In genomic region chr21:42656872-42657271, GRCh38 we compare ENCODE assay signal across 19 cellular contexts. TPM values are rescaled to one million over a fixed set of nuclear protein-coding genes. Genes with fewer than 3 reads are reported as not detected.
DNase-seq lines count a peak whose midpoint lies in the region; ATAC-seq and TF ChIP-seq lines count a peak whose summit lies in the region.
"Had no signal": no experiment of that assay in that cellular context is flagged by ENCODE, and none has a peak within 500 bp of the region (broad histone marks: within the 10 kb centered on the region; RNA-seq: fewer than 3 reads in every experiment).

No MANE protein-coding gene starts in this region.

- TF ChIP-seq EP300 in neural cell (conservative IDR thresholded peaks at IDR 0.05; ENCODE audit: poor library complexity, severe bottlenecking) = no peak

- no peak for TF ChIP-seq CTCF in PC-9 (conservative IDR thresholded peaks at IDR 0.05)
- TF ChIP-seq CTCF in hepatocyte (IDR thresholded peaks at IDR 0.05; ENCODE audit: poor library complexity) = no peak
- no peak for TF ChIP-seq CTCF in neural cell (IDR thresholded peaks at IDR 0.05; ENCODE audit: poor library complexity, severe bottlenecking)
- no peak for TF ChIP-seq CTCF in uterus (IDR thresholded peaks at IDR 0.05)

- TF ChIP-seq RAD21 in neural cell (conservative IDR thresholded peaks at IDR 0.05) = no peak

- POLR2A ChIA-PET in PC-9 (lab: Charles Lee; ENCODE audit: unreplicated experiment) = no interaction called here

- peaks cover 42 to 91% (median 84%) of the 10 kb centered on the region in 10 experiments for H3K4me1 ChIP-seq in BLaER1 treated with 17β-estradiol and CSF1 and Interleukin-3, amounts not matched to agents 10 nM and 100 nM
- H3K4me1 ChIP-seq in PC-9 (replicated peaks; ENCODE audit: insufficient read depth) (peaks cover 24% of the 10 kb centered on the region), hepatocyte (ENCODE audit: insufficient read depth) (peaks cover 20% of the 10 kb centered on the region), uterus (no peaks in the 10 kb centered on the region)

- no peak for ATAC-seq in stimulated activated naive CD8-positive, alpha-beta T cell treated with anti-CD3 and anti-CD28 coated beads, Interleukin-15, Interleukin-2, amounts not matched to agents 100 U/mL and 50 U/mL, for 24 hours
- ATAC-seq: GM12878 had no signal

- H3K79me2 ChIP-seq in PC-9 (ENCODE audit: low read depth) (0 out of 2 replicates have a peak, but pooled peaks cover 3% of the 10 kb centered on the region), hepatocyte (peaks cover 66% of the 10 kb centered on the region), neural cell (replicated peaks; ENCODE audit: insufficient read depth, low read length) (peaks cover 39% of the 10 kb centered on the region)

- H3K9ac ChIP-seq in BLaER1 treated with 17β-estradiol and CSF1 and Interleukin-3, amounts not matched to agents 10 nM and 100 nM = no peak overlapping the region
- H3K9ac ChIP-seq in neural cell (ENCODE audit: low read length) = no peak overlapping the region
- H3K9ac ChIP-seq: GM23248 had no signal

- H2AFZ ChIP-seq in PC-9 = no peak overlapping the region
- H2AFZ ChIP-seq in hepatocyte = no peak overlapping the region
- H2AFZ ChIP-seq in neural cell (ENCODE audit: low read depth, low read length) = no peak overlapping the region
- H2AFZ ChIP-seq: GM23248 had no signal

- no peak overlapping the region; a peak in 1 of 20 replicates for H3K4me3 ChIP-seq in BLaER1 treated with 17β-estradiol and CSF1 and Interleukin-3, amounts not matched to agents 10 nM and 100 nM
- H3K4me3 ChIP-seq in PC-9 (no peak overlapping the region), hepatocyte (no peak overlapping the region), neural cell (ENCODE audit: low read length) (peak overlapping the region; percentile 94), uterus (no peak overlapping the region)
- H3K4me3 ChIP-seq: GM12878, GM23248 had no signal

- intact Hi-C loops in PC-9 (cut with micrococcal nuclease; ENCODE audit: unreplicated experiment) (no loop called here), uterus (cut with DNase I; ENCODE audit: low total_unique reads) (no loop called here)

- peaks cover 0 to 90% (median 80%) of the 10 kb centered on the region in 11 experiments; a peak in 20 of 22 replicates for H4K20me1 ChIP-seq in BLaER1 treated with 17β-estradiol and CSF1 and Interleukin-3, amounts not matched to agents 10 nM and 100 nM
- peaks cover 6% of the 10 kb centered on the region for H4K20me1 ChIP-seq in PC-9 (ENCODE audit: insufficient read depth)
- H4K20me1 ChIP-seq in hepatocyte (ENCODE audit: insufficient read depth, poor library complexity, severe bottlenecking) = peaks cover 31% of the 10 kb centered on the region
- peaks cover 3% of the 10 kb centered on the region for H4K20me1 ChIP-seq in neural cell (ENCODE audit: insufficient read depth)

- no peaks in the 10 kb centered on the region for H3K36me3 ChIP-seq in BLaER1 treated with 17β-estradiol and CSF1 and Interleukin-3, amounts not matched to agents 10 nM and 100 nM
- H3K36me3 ChIP-seq in PC-9 (ENCODE audit: low read depth) (no peaks in the 10 kb centered on the region), hepatocyte (replicated peaks; ENCODE audit: insufficient read depth, low read depth) (no peaks in the 10 kb centered on the region), neural cell (ENCODE audit: insufficient read depth, low read length) (no peaks in the 10 kb centered on the region), uterus (no peaks in the 10 kb centered on the region)
- H3K36me3 ChIP-seq: BE2C had no signal

- H3K4me2 ChIP-seq in BLaER1 treated with 17β-estradiol and CSF1 and Interleukin-3, amounts not matched to agents 10 nM and 100 nM = peak overlapping the region in 8 of 11 experiments; percentile 11 to 92 (median 60); a peak in 8 of 22 replicates
- peak overlapping the region; percentile 34; the same call in 1 of the 2 replicates for H3K4me2 ChIP-seq in PC-9
- peak overlapping the region; percentile 100 for H3K4me2 ChIP-seq in hepatocyte
- no peak overlapping the region for H3K4me2 ChIP-seq in neural cell (ENCODE audit: low read length)

- DNase-seq in PC-9 = no peak
- no peak for DNase-seq in hepatocyte (ENCODE audit: low spot score)
- no peak for DNase-seq in stimulated activated naive CD8-positive, alpha-beta T cell treated with anti-CD3 and anti-CD28 coated beads, Interleukin-15, Interleukin-2, amounts not matched to agents 100 U/mL and 50 U/mL, for 24 hours
- no peak for DNase-seq in NCI-H526 treated with DMSO at 0.1 percent for 48 hours (lab: John Stamatoyannopoulos, UW)
- DNase-seq in uterus = no peak
- DNase-seq in superior temporal gyrus (ENCODE audit: extremely low spot score) = no peak
- DNase-seq: 8988T; BE2C; DMS79; GM23248; NCI-H1105 treated with DMSO at 0.1 percent for 48 hours; NCI-H1694 treated with DMSO at 0.1 percent for 48 hours; NCI-H526; NK-92 treated with Interleukin-12 subunit alpha and Interleukin-12 subunit beta, amount 100 ng/mL, for 24 hours had no signal

- WGBS in hepatocyte (ENCODE audit: low lambda C conversion rate, missing lambda C conversion rate) = 89% methylated on average over 9 of the region's 9 CpGs

- peaks cover 90 to 99% (median 98%) of the 10 kb centered on the region in 11 experiments for H3K27me3 ChIP-seq in BLaER1 treated with 17β-estradiol and CSF1 and Interleukin-3, amounts not matched to agents 10 nM and 100 nM
- no peaks in the 10 kb centered on the region for H3K27me3 ChIP-seq in PC-9 (ENCODE audit: insufficient read depth, low read depth)
- H3K27me3 ChIP-seq in hepatocyte = no peaks in the 10 kb centered on the region
- H3K27me3 ChIP-seq in neural cell (ENCODE audit: insufficient read depth, low read depth, low read length) = no peaks in the 10 kb centered on the region
- no peaks in the 10 kb centered on the region for H3K27me3 ChIP-seq in uterus
- H3K27me3 ChIP-seq: BE2C had no signal

- H3K9me2 ChIP-seq in PC-9 (ENCODE audit: insufficient read depth) = no peaks in the 10 kb centered on the region
- no peaks in the 10 kb centered on the region for H3K9me2 ChIP-seq in hepatocyte (replicated peaks; ENCODE audit: insufficient read depth)
- H3K9me2 ChIP-seq in neural cell (ENCODE audit: insufficient read depth, low read length) = no peaks in the 10 kb centered on the region

- no TSS peak for BruUV-seq in PC-9 (replicated peaks; lab: Mats Ljungman, UMichigan)

- H3F3A ChIP-seq in PC-9 (ENCODE audit: insufficient read depth, low read depth) (peaks cover 7% of the 10 kb centered on the region; the same call in 1 of the 2 replicates), neural cell (ENCODE audit: insufficient read depth, low read length, poor library complexity, severe bottlenecking) (no peaks in the 10 kb centered on the region)

- CTCF ChIA-PET in PC-9 (lab: Charles Lee) = no interaction called here

- no peak overlapping the region for H3K27ac ChIP-seq in BLaER1 treated with 17β-estradiol and CSF1 and Interleukin-3, amounts not matched to agents 10 nM and 100 nM
- no peak overlapping the region for H3K27ac ChIP-seq in PC-9
- no peak overlapping the region for H3K27ac ChIP-seq in hepatocyte
- H3K27ac ChIP-seq in neural cell (ENCODE audit: low read length) = no peak overlapping the region
- no peak overlapping the region for H3K27ac ChIP-seq in uterus
- H3K27ac ChIP-seq: GM23248, RWPE1 had no signal

- TF ChIP-seq POLR2A in uterus (IDR thresholded peaks at IDR 0.05) = no peak

- no peaks in the 10 kb centered on the region for H3K9me3 ChIP-seq in BLaER1 treated with 17β-estradiol and CSF1 and Interleukin-3, amounts not matched to agents 10 nM and 100 nM (replicated peaks in 1 of 11)
- H3K9me3 ChIP-seq in PC-9 (ENCODE audit: insufficient read depth, low read depth) (no peaks in the 10 kb centered on the region), hepatocyte (ENCODE audit: low read depth) (no peaks in the 10 kb centered on the region), neural cell (ENCODE audit: low read length) (no peaks in the 10 kb centered on the region), uterus (no peaks in the 10 kb centered on the region)
- H3K9me3 ChIP-seq: BE2C had no signal

TF ChIP-seq in neural cell, 6 proteins besides CTCF, POLR2A, EP300 and RAD21:
- TF ChIP-seq POLR2AphosphoS5 (IDR thresholded peaks at IDR 0.05) = no peak
- no peak for TF ChIP-seq MXI1 (conservative IDR thresholded peaks at IDR 0.05; ENCODE audit: poor library complexity, severe bottlenecking)
- no peak for TF ChIP-seq TAF1 (IDR thresholded peaks at IDR 0.05; ENCODE audit: low read depth)
- TF ChIP-seq, protein P1, sequence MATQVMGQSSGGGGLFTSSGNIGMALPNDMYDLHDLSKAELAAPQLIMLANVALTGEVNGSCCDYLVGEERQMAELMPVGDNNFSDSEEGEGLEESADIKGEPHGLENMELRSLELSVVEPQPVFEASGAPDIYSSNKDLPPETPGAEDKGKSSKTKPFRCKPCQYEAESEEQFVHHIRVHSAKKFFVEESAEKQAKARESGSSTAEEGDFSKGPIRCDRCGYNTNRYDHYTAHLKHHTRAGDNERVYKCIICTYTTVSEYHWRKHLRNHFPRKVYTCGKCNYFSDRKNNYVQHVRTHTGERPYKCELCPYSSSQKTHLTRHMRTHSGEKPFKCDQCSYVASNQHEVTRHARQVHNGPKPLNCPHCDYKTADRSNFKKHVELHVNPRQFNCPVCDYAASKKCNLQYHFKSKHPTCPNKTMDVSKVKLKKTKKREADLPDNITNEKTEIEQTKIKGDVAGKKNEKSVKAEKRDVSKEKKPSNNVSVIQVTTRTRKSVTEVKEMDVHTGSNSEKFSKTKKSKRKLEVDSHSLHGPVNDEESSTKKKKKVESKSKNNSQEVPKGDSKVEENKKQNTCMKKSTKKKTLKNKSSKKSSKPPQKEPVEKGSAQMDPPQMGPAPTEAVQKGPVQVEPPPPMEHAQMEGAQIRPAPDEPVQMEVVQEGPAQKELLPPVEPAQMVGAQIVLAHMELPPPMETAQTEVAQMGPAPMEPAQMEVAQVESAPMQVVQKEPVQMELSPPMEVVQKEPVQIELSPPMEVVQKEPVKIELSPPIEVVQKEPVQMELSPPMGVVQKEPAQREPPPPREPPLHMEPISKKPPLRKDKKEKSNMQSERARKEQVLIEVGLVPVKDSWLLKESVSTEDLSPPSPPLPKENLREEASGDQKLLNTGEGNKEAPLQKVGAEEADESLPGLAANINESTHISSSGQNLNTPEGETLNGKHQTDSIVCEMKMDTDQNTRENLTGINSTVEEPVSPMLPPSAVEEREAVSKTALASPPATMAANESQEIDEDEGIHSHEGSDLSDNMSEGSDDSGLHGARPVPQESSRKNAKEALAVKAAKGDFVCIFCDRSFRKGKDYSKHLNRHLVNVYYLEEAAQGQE (IDR thresholded peaks at IDR 0.05; ENCODE audit: borderline replicate concordance) = no peak
- TF ChIP-seq EZH2 (IDR thresholded peaks at IDR 0.05; ENCODE audit: borderline replicate concordance, insufficient read depth, low read length, poor library complexity, severe bottlenecking) = no peak
- no peak for TF ChIP-seq SMC3 (conservative IDR thresholded peaks at IDR 0.05; ENCODE audit: poor library complexity)

RNA-seq across cellular contexts. Expression of gene PDE9A, which starts 3.5 kb away (rescaled TPM):
- total RNA-seq in PC-9 (2021) = 8.4 and 9.4 TPM in 2 replicates
- total RNA-seq in hepatocyte = 19.6 and 21.0 TPM in 2 replicates
- 14.3 and 18.2 TPM in 2 replicates for polyA plus RNA-seq in hepatocyte
- polyA plus RNA-seq in neural cell = 29.5 and 32.2 TPM in 2 replicates
- polyA minus RNA-seq in neural cell = 24.8 and 28.6 TPM in 2 replicates
- 10 to 100 TPM in 1 of 4 donors, 1 to 10 TPM in 2, under 1 TPM in 1; 0.59 to 15.0 (median 6.9) TPM for total RNA-seq in uterus
- total RNA-seq: GM23248, LHCN-M2 had no signal
- polyA plus RNA-seq: GM23248 had no signal
